ENCODE assay signal across 22 cellular contexts in the genomic region with DNA sequence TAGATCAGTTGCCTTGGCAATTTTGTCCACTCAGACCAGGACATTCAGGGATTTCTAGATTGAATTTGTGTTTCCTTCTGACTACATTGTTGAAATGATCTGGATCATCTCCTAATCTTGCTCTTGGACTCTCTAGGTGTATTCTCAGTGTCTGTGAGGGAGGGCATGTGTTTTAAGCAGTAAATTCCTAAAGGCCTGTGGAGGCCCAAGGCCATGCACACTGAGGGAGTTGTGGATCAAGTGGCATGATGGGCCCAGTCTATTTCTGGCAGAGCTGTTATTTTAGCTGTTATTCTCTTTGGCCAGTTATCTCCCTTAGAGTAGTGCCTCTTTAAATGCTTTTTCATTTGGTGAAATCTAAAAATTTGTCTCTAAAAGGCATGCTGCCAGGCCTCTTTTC.
DNase-seq lines count a peak whose midpoint lies in the region; ATAC-seq, FAIRE-seq and TF ChIP-seq lines count a peak whose summit lies in the region.
"Had no signal": no experiment of that assay in that cellular context is flagged by ENCODE, and none has a peak within 500 bp of the region (broad histone marks: within the 10 kb centered on the region; RNA-seq: fewer than 3 reads in every experiment).

No MANE protein-coding gene starts in this region.

- peak overlapping the region; percentile 98 for H3K27ac Mint-ChIP-seq in stimulated activated naive B cell treated with anti-CD40 and anti-IgM and Interleukin-4, amounts not matched to agents 10 μg/mL and 1 μg/mL and 100 μg/mL, for 72 hours
- H3K27ac Mint-ChIP-seq: GM23338 had no signal

- H3K9ac ChIP-seq in Karpas-422 (ENCODE audit: low read length) (peak overlapping the region; percentile 76), GM12878 (ENCODE audit: control insufficient read depth, insufficient read depth, low read length) (no peak overlapping the region)

- CTCF ChIA-PET in GM12878 (lab: Yijun Ruan, JAX): no interaction called here

- no TSS peak for BruUV-seq in GM12878 (replicated peaks; lab: Mats Ljungman, UMichigan)

- H3K27me3 ChIP-seq in Karpas-422 (ENCODE audit: low read length) (no peaks in the 10 kb centered on the region), GM12878 (replicated peaks in 1 of 2; ENCODE audit: control insufficient read depth in 2 of 2, insufficient read depth in 2 of 2, low read length in 1 of 2) (no peaks in the 10 kb centered on the region), H7 (ENCODE audit: control insufficient read depth, insufficient read depth, low read length) (no peaks in the 10 kb centered on the region)
- H3K27me3 ChIP-seq: BE2C, SJSA1 had no signal

- no peak for TF ChIP-seq CTCF in GM12878 (IDR thresholded peaks at IDR 0.05 in 2 of 3, conservative IDR thresholded peaks at IDR 0.05 in 1 of 3; ENCODE audit: control insufficient read depth in 2 of 3, extremely low read depth in 1 of 3, insufficient read depth in 1 of 3, low read depth in 3 of 3, low read length in 3 of 3)

- H3K27ac ChIP-seq in Karpas-422 (ENCODE audit: low read length) (peak overlapping the region; percentile 100), GM12878 (ENCODE audit: control insufficient read depth, insufficient read depth) (peak overlapping the region; percentile 61)
- H3K27ac ChIP-seq: A549, SJSA1 had no signal

- H3K4me1 Mint-ChIP-seq in stimulated activated naive B cell treated with anti-CD40 and anti-IgM and Interleukin-4, amounts not matched to agents 10 μg/mL and 1 μg/mL and 100 μg/mL, for 72 hours: peaks cover 40 to 56% of the 10 kb centered on the region in 2 donors
- H3K4me1 Mint-ChIP-seq: GM23338 had no signal

- no peaks in the 10 kb centered on the region for H3K9me3 ChIP-seq in Karpas-422 (ENCODE audit: low read length)
- no peaks in the 10 kb centered on the region for H3K9me3 ChIP-seq in GM12878 (replicated peaks; ENCODE audit: control insufficient read depth, insufficient read depth, low read length)
- H3K9me3 ChIP-seq: A549, BE2C, SJSA1 had no signal

- H3K4me3 ChIP-seq in Karpas-422 (ENCODE audit: low read length): peak overlapping the region; percentile 30; the same call in 1 of the 2 replicates
- no peak overlapping the region for H3K4me3 ChIP-seq in GM12878
- H3K4me3 ChIP-seq in H7 (ENCODE audit: insufficient read depth, low read depth, low read length): no peak overlapping the region
- H3K4me3 ChIP-seq: A549, GM23338, K562, SJSA1 had no signal

- peaks cover 0 to 1% of the 10 kb centered on the region in 2 donors for H3K9me3 Mint-ChIP-seq in stimulated activated naive B cell treated with anti-CD40 and anti-IgM and Interleukin-4, amounts not matched to agents 10 μg/mL and 1 μg/mL and 100 μg/mL, for 72 hours
- H3K9me3 Mint-ChIP-seq: GM23338 had no signal

- in situ Hi-C loops in GM12878 (cut with MboI): loop anchor here (5.0 kb wide), 1 partner anchor 306 kb away; no protein-coding TSS in a partner anchor

- ATAC-seq in GM12878 (no peak), GM18868 (IDR thresholded peaks at IDR 0.05; ENCODE audit: unreplicated experiment) (no peak)
- ATAC-seq in stimulated activated naive B cell treated with anti-CD40 and anti-IgM and Interleukin-4, amounts not matched to agents 10 μg/mL and 1 μg/mL and 100 μg/mL, for 72 hours (replicated peaks): no peak
- ATAC-seq: A549, GM23338, K562, Right ventricle myocardium inferior had no signal

- H4K20me1 ChIP-seq in Karpas-422 (ENCODE audit: insufficient read depth, low read depth, low read length): no peaks in the 10 kb centered on the region
- no peaks in the 10 kb centered on the region for H4K20me1 ChIP-seq in GM12878 (ENCODE audit: control insufficient read depth, insufficient read depth)

- FAIRE-seq in GM12892 (lab: Jason Lieb, UNC) (no peak), GM12878 (lab: Jason Lieb, UNC) (no peak)
- FAIRE-seq: A549, D721Med, K562 had no signal

- DNase-seq in GM12892 (ENCODE audit: insufficient read length): no peak
- peak; percentile 66 for DNase-seq in Karpas-422
- DNase-seq in GM12878 (ENCODE audit: low read depth, low spot score): no peak
- no peak for DNase-seq in stimulated activated naive B cell treated with anti-CD40 and anti-IgM and Interleukin-4, amounts not matched to agents 10 μg/mL and 1 μg/mL and 100 μg/mL, for 72 hours
- no peak for DNase-seq in H7
- no peak for DNase-seq in NCI-H345 (lab: John Stamatoyannopoulos, UW)
- DNase-seq: BE2C, DMS79, HCEC 1CT, NCI-H1092, NCI-H146, NCI-H2029, NCI-H226, NCI-H524 treated with DMSO at 0.1 percent for 48 hours, NCI-H82 had no signal

- peak overlapping the region; percentile 74 to 77 for H3K4me3 Mint-ChIP-seq in stimulated activated naive B cell treated with anti-CD40 and anti-IgM and Interleukin-4, amounts not matched to agents 10 μg/mL and 1 μg/mL and 100 μg/mL, for 72 hours
- H3K4me3 Mint-ChIP-seq: GM23338 had no signal

- peak overlapping the region; percentile 45 for H2AFZ ChIP-seq in Karpas-422 (ENCODE audit: low read length)
- H2AFZ ChIP-seq in GM12878 (ENCODE audit: control insufficient read depth, low read depth, low read length): no peak overlapping the region
- H2AFZ ChIP-seq: GM23338 had no signal

- SMC1A ChIA-PET in GM12878 (lab: Charles Lee; ENCODE audit: uncharacterized antibody, unreplicated experiment): no interaction called here

- RAD21 ChIA-PET in GM12878 (lab: Charles Lee; ENCODE audit: unreplicated experiment): no interaction called here

- H3K36me3 ChIP-seq in Karpas-422 (ENCODE audit: insufficient read depth, low read length) (no peaks in the 10 kb centered on the region), GM12878 (ENCODE audit: control insufficient read depth in 2 of 2, insufficient read depth in 2 of 2, low read length in 1 of 2) (no peaks in the 10 kb centered on the region), H7 (replicated peaks; ENCODE audit: control insufficient read depth, insufficient read depth, low read length) (no peaks in the 10 kb centered on the region)
- H3K36me3 ChIP-seq: BE2C, SJSA1 had no signal

- TF ChIP-seq POLR2A in GM12892 (IDR thresholded peaks at IDR 0.05; ENCODE audit: low read depth, low read length): peak; percentile 22; the same call in 1 of the 2 replicates
- TF ChIP-seq POLR2A in GM12878 (IDR thresholded peaks at IDR 0.05; ENCODE audit: low read depth, low read length): no peak

- no peaks in the 10 kb centered on the region for H3K9me2 ChIP-seq in Karpas-422 (replicated peaks; ENCODE audit: insufficient read depth, low read length)

- peaks cover 100% of the 10 kb centered on the region for H3K4me1 ChIP-seq in Karpas-422 (ENCODE audit: low read length)
- no peaks in the 10 kb centered on the region for H3K4me1 ChIP-seq in GM12878 (ENCODE audit: control insufficient read depth, insufficient read depth, low read length)
- H3K4me1 ChIP-seq: A549, BE2C, SJSA1 had no signal

- TF ChIP-seq RAD21 in GM12878 (IDR thresholded peaks at IDR 0.05; ENCODE audit: insufficient read depth, low read depth, low read length): no peak

- POLR2A ChIA-PET in GM12878 (lab: Charles Lee): no interaction called here

- intact Hi-C loops in GM12878 (cut with micrococcal nuclease; ENCODE audit: unreplicated experiment): loop anchor here (10.0 kb wide), 1 partner anchor 388 kb away; no protein-coding TSS in a partner anchor

- H3K4me2 ChIP-seq in Karpas-422 (ENCODE audit: low read depth, low read length, poor library complexity, severe bottlenecking): peak overlapping the region; percentile 81
- no peak overlapping the region for H3K4me2 ChIP-seq in GM12878 (ENCODE audit: control insufficient read depth, insufficient read depth)
- H3K4me2 ChIP-seq: A549, GM23338 had no signal

- no peaks in the 10 kb centered on the region for H3K27me3 Mint-ChIP-seq in stimulated activated naive B cell treated with anti-CD40 and anti-IgM and Interleukin-4, amounts not matched to agents 10 μg/mL and 1 μg/mL and 100 μg/mL, for 72 hours

- no peak for TF ChIP-seq EP300 in GM12878 (IDR thresholded peaks at IDR 0.05; ENCODE audit: borderline replicate concordance in 1 of 2, control insufficient read depth in 1 of 2, low read depth in 2 of 2, low read length in 2 of 2)

- H3K79me2 ChIP-seq in Karpas-422 (ENCODE audit: low read length) (peaks cover 58% of the 10 kb centered on the region), GM12878 (ENCODE audit: control insufficient read depth, insufficient read depth, low read length) (no peaks in the 10 kb centered on the region; the same call in 1 of the 2 replicates)

- H3K36me3 Mint-ChIP-seq in stimulated activated naive B cell treated with anti-CD40 and anti-IgM and Interleukin-4, amounts not matched to agents 10 μg/mL and 1 μg/mL and 100 μg/mL, for 72 hours: peaks cover 13 to 21% of the 10 kb centered on the region in 2 donors

TF ChIP-seq in GM12878, 131 proteins besides CTCF, POLR2A, EP300 and RAD21:
- TF ChIP-seq BHLHE40 (IDR thresholded peaks at IDR 0.05; ENCODE audit: borderline replicate concordance in 1 of 2, low read depth in 2 of 2, low read length in 1 of 2) (no peak), TCF12 (IDR thresholded peaks at IDR 0.05; ENCODE audit: low read depth, low read length) (no peak), SREBF2 (IDR thresholded peaks at IDR 0.05; ENCODE audit: low read length) (no peak), RB1 (IDR thresholded peaks at IDR 0.05; ENCODE audit: borderline replicate concordance) (no peak), NFYA (IDR thresholded peaks at IDR 0.05; ENCODE audit: borderline replicate concordance, low read depth, low read length) (no peak), HDGF (IDR thresholded peaks at IDR 0.05) (no peak), POU2F2 (IDR thresholded peaks at IDR 0.05; ENCODE audit: borderline replicate concordance, low read depth, low read length) (no peak), BRCA1 (IDR thresholded peaks at IDR 0.05; ENCODE audit: low read depth, low read length) (no peak), BMI1 (IDR thresholded peaks at IDR 0.05; ENCODE audit: borderline replicate concordance) (no peak), TCF3 (IDR thresholded peaks at IDR 0.05; ENCODE audit: borderline replicate concordance, insufficient read depth, low read depth, low read length) (no peak), JUNB (IDR thresholded peaks at IDR 0.05) (no peak)
